In genomic region chr10:125997586-125997985, GRCh38 we compare ENCODE assay signal across 27 cellular contexts.
"Had no signal": no experiment of that assay in that cellular context is flagged by ENCODE, and none has a peak within 500 bp of the region (broad histone marks: within the 10 kb centered on the region; RNA-seq: fewer than 3 reads in every experiment).

No MANE protein-coding gene starts in this region.

- ATAC-seq: heart right ventricle; left cardiac atrium; left lung; naive thymus-derived CD8-positive, alpha-beta T cell; psoas muscle; right cardiac atrium; stimulated activated effector memory CD8-positive, alpha-beta T cell treated with anti-CD3 and anti-CD28 coated beads, Interleukin-12 subunit alpha, Interleukin-12 subunit beta, amount 100 ng/mL, for 72 hours had no signal

- DNase-seq: dermis blood vessel endothelial cell; effector memory CD4-positive, alpha-beta T cell; erythroblast; esophagus squamous epithelium; foreskin melanocyte; glutamatergic neuron; heart right ventricle; hippocampal formation; left cardiac atrium; left lung; mesenchymal stem cell; midbrain; naive thymus-derived CD8-positive, alpha-beta T cell; nephron progenitor cell; occipital lobe; ovary; posterior cingulate gyrus; psoas muscle; right cardiac atrium; sigmoid colon; stimulated activated CD4-positive, alpha-beta T cell treated with anti-CD3 and anti-CD28 coated beads, Interleukin-2, amount 100 ng/mL, for 24 hours; stimulated activated CD4-positive, alpha-beta T cell treated with anti-CD3 and anti-CD28 coated beads, Interleukin-4, amount 100 ng/mL, for 24 hours; stimulated activated naive CD4-positive, alpha-beta T cell treated with Interleukin-2 at 50 U/mL for 16 hours; stomach; thyroid gland; trophoblast cell had no signal
